Comparison of ENCODE assay signal across 8 cellular contexts in genomic region chr1:43935711-43936427, GRCh38. TPM values are rescaled to one million over a fixed set of nuclear protein-coding genes. Genes with fewer than 3 reads are reported as not detected.
DNase-seq lines count a peak whose midpoint lies in the region; ATAC-seq and TF ChIP-seq lines count a peak whose summit lies in the region.

No MANE protein-coding gene starts in this region.

- H3K4me3 ChIP-seq in ACC112 (ENCODE audit: low read depth, low read length) = peak overlapping the region; percentile 58
- H3K4me3 ChIP-seq in HUES48 (ENCODE audit: low read depth, low read length) = peak overlapping the region; percentile 66; the same call in 1 of the 2 replicates
- H3K4me3 ChIP-seq in choroid plexus epithelial cell (ENCODE audit: low read depth, low read length) = peak overlapping the region; percentile 46

- H3K9ac ChIP-seq in HUES48 (ENCODE audit: low read depth, low read length) = no peak overlapping the region; the same call in 1 of the 2 replicates

- H3K27me3 Mint-ChIP-seq in naive B cell = peaks cover 12 to 46% (median 33%) of the 10 kb centered on the region in 3 donors

- H3K27ac Mint-ChIP-seq in naive B cell = peak overlapping the region in 1 of 6 donors; percentile 39

- no peaks in the 10 kb centered on the region for H3K9me3 Mint-ChIP-seq in naive B cell

- H3K36me3 ChIP-seq in ACC112 (ENCODE audit: insufficient read depth, low read length) (no peaks in the 10 kb centered on the region), HUES48 (ENCODE audit: control insufficient read depth, insufficient read depth, low read length) (peaks cover 7% of the 10 kb centered on the region; the same call in 1 of the 2 replicates)

- H3K36me3 Mint-ChIP-seq in naive B cell = peaks cover 0 to 4% of the 10 kb centered on the region in 2 donors

- H3K4me1 Mint-ChIP-seq in naive B cell = peaks cover 22 to 33% (median 22%) of the 10 kb centered on the region in 3 donors

- H3K27ac ChIP-seq in ACC112 (ENCODE audit: low read depth, low read length) = no peak overlapping the region
- H3K27ac ChIP-seq in HUES48 (ENCODE audit: low read depth, low read length) = no peak overlapping the region

- peak overlapping the region in 5 of 8 donors; percentile 21 to 82 (median 64) for H3K4me3 Mint-ChIP-seq in naive B cell

- no peak for TF ChIP-seq CTCF in choroid plexus epithelial cell (conservative IDR thresholded peaks at IDR 0.05; ENCODE audit: low read depth, low read length)

- H3K9me3 ChIP-seq in HUES48 (ENCODE audit: control insufficient read depth, insufficient read depth, low read length) = no peaks in the 10 kb centered on the region

- no peak for DNase-seq in choroid plexus epithelial cell (ENCODE audit: low read depth)
- no peak for DNase-seq in naive B cell
- DNase-seq in activated naive CD4-positive, alpha-beta T cell (lab: John Stamatoyannopoulos, UW) = no peak
- no peak for DNase-seq in sciatic nerve (ENCODE audit: low spot score)
- no peak for DNase-seq in activated CD4-positive, CD25-positive, alpha-beta regulatory T cell (lab: John Stamatoyannopoulos, UW)
- no peak for DNase-seq in activated T-cell treated with anti-CD3 and anti-CD28 coated beads, Interleukin-2, amount 50 U/mL, for 1 hour

- H3K79me2 ChIP-seq in ACC112 (ENCODE audit: control insufficient read depth, insufficient read depth, low read length, unreplicated experiment) = no peaks in the 10 kb centered on the region

- no peak overlapping the region for H2AFZ ChIP-seq in ACC112 (ENCODE audit: low read length, unreplicated experiment)

- intact Hi-C loops in sciatic nerve (cut with DNase I) = loop anchor here (10.0 kb wide), 1 partner anchor 401 kb away; the partner anchor contains the start of gene PTPRF

- ATAC-seq in naive B cell (ENCODE audit: low read depth in 2 of 2) (no peak), sciatic nerve (no peak)

- H3K4me1 ChIP-seq in ACC112 (ENCODE audit: control insufficient read depth, insufficient read depth, low read length, unreplicated experiment) (peaks cover 13% of the 10 kb centered on the region), HUES48 (ENCODE audit: control insufficient read depth, insufficient read depth, low read length) (peaks cover 30% of the 10 kb centered on the region)

- H3K27me3 ChIP-seq in ACC112 (ENCODE audit: insufficient read depth, low read length) (peaks cover 9% of the 10 kb centered on the region; the same call in 1 of the 2 replicates), HUES48 (ENCODE audit: control insufficient read depth, insufficient read depth, low read length) (peaks cover 9% of the 10 kb centered on the region)

RNA-seq across cellular contexts. Expression of gene ARTN, which starts 2.3 kb away (rescaled TPM):
- not detected for polyA plus RNA-seq in naive B cell (ENCODE audit: low read depth in 6 of 6)
- 0.94 TPM for total RNA-seq in sciatic nerve

RNA-seq across cellular contexts. Expression of gene IPO13, which starts 10.9 kb away (rescaled TPM):
- polyA plus RNA-seq in naive B cell (ENCODE audit: low read depth in 6 of 6) = 10 to 100 TPM in 4 of 6 donors, 1 to 10 TPM in 2; 7.8 to 31.9 (median 10.2) TPM
- total RNA-seq in sciatic nerve = 29.0 TPM

RNA-seq across cellular contexts. Expression of gene DPH2, which starts 33.9 kb away (rescaled TPM):
- polyA plus RNA-seq in naive B cell (ENCODE audit: low read depth in 6 of 6) = 10 to 100 TPM; 23.4 to 58.5 (median 30.9) TPM
- 12.0 TPM for total RNA-seq in sciatic nerve

RNA-seq across cellular contexts. Expression of gene ATP6V0B, which starts 38.9 kb away (rescaled TPM):
- polyA plus RNA-seq in naive B cell (ENCODE audit: low read depth in 6 of 6) = 100 to 1,000 TPM; 264 to 432 (median 286) TPM
- 79.4 TPM for total RNA-seq in sciatic nerve

RNA-seq across cellular contexts. Expression of gene B4GALT2, which starts 43.1 kb away (rescaled TPM):
- polyA plus RNA-seq in naive B cell (ENCODE audit: low read depth in 6 of 6) = 1 to 10 TPM in 1 of 6 donors, under 1 TPM in 4, not detected in 1; 0.16 to 1.6 (median 0.37) TPM
- 26.5 TPM for total RNA-seq in sciatic nerve
